Comparison of ENCODE assay signal across 1 cellular context in genomic region chr19:39433480-39434079, GRCh38.
TF ChIP-seq lines count a peak whose summit lies in the region.

No MANE protein-coding gene starts in this region.

TF ChIP-seq in HepG2, 621 proteins besides CTCF, POLR2A, EP300 and RAD21:
- TF ChIP-seq RBFOX2 (IDR thresholded peaks at IDR 0.05; ENCODE audit: low read depth, low read length), result peak; percentile 52
- no peak for TF ChIP-seq MLX (CRISPR knock-in tag; IDR thresholded peaks at IDR 0.05)
- no peak for TF ChIP-seq TCF7L2 (IDR thresholded peaks at IDR 0.05; ENCODE audit: low read depth, low read length)
- peak; percentile 20 for TF ChIP-seq AGO2 (optimal IDR thresholded peaks at IDR 0.05; ENCODE audit: low read depth, low read length)
- no peak for TF ChIP-seq ARID2 (CRISPR knock-in tag; IDR thresholded peaks at IDR 0.05; ENCODE audit: borderline replicate concordance)
